8 cellular contexts compared by ENCODE assay signal in genomic region chr3:170419301-170420087, GRCh38. TPM values are rescaled to one million over a fixed set of nuclear protein-coding genes. Genes with fewer than 3 reads are reported as not detected.
DNase-seq lines count a peak whose midpoint lies in the region; ATAC-seq and TF ChIP-seq lines count a peak whose summit lies in the region.

No MANE protein-coding gene starts in this region.

- no peaks in the 10 kb centered on the region for H3K9me3 ChIP-seq in HUES64 (ENCODE audit: insufficient read depth, low read depth, low read length)

- H3K4me1 ChIP-seq in HUES64 (ENCODE audit: insufficient read depth, low read length), result peaks cover 6% of the 10 kb centered on the region

- H3K4me1 Mint-ChIP-seq in stimulated activated naive B cell treated with anti-CD40 and anti-IgM and Interleukin-4, amounts not matched to agents 10 μg/mL and 1 μg/mL and 100 μg/mL, for 72 hours, result peaks cover 20 to 43% of the 10 kb centered on the region in 2 donors

- peak overlapping the region; percentile 46 to 80 for H3K4me3 Mint-ChIP-seq in stimulated activated naive B cell treated with anti-CD40 and anti-IgM and Interleukin-4, amounts not matched to agents 10 μg/mL and 1 μg/mL and 100 μg/mL, for 72 hours

- H3K36me3 ChIP-seq in HUES64 (ENCODE audit: insufficient read depth, low read length), result no peaks in the 10 kb centered on the region

- H3K27me3 ChIP-seq in HUES64 (ENCODE audit: insufficient read depth, low read length), result peaks cover 46% of the 10 kb centered on the region

- 90% methylated on average over 69 of the region's 69 CpGs for WGBS in HUES64

- H3K4me3 ChIP-seq in HUES64 (ENCODE audit: low read length) (peak overlapping the region; percentile 55), cardiac fibroblast (replicated peaks in 1 of 2; ENCODE audit: low read depth in 2 of 2, low read length in 2 of 2) (peak overlapping the region; percentile 58 to 73)

- peaks cover 36 to 65% of the 10 kb centered on the region in 2 donors for H3K27me3 Mint-ChIP-seq in stimulated activated naive B cell treated with anti-CD40 and anti-IgM and Interleukin-4, amounts not matched to agents 10 μg/mL and 1 μg/mL and 100 μg/mL, for 72 hours

- H3K36me3 Mint-ChIP-seq in stimulated activated naive B cell treated with anti-CD40 and anti-IgM and Interleukin-4, amounts not matched to agents 10 μg/mL and 1 μg/mL and 100 μg/mL, for 72 hours, result peaks cover 0 to 17% of the 10 kb centered on the region in 2 donors

- peak overlapping the region; percentile 25 for H3K27ac Mint-ChIP-seq in stimulated activated naive B cell treated with anti-CD40 and anti-IgM and Interleukin-4, amounts not matched to agents 10 μg/mL and 1 μg/mL and 100 μg/mL, for 72 hours

- H3K9me3 Mint-ChIP-seq in stimulated activated naive B cell treated with anti-CD40 and anti-IgM and Interleukin-4, amounts not matched to agents 10 μg/mL and 1 μg/mL and 100 μg/mL, for 72 hours, result no peaks in the 10 kb centered on the region

- peak; percentile 41 to 48 for DNase-seq in cardiac fibroblast (ENCODE audit: low read depth in 2 of 2)
- peak; percentile 71 for DNase-seq in islet precursor cell
- DNase-seq in stimulated activated naive B cell treated with anti-CD40 and anti-IgM and Interleukin-4, amounts not matched to agents 10 μg/mL and 1 μg/mL and 100 μg/mL, for 72 hours, result no peak
- no peak for DNase-seq in NCI-H2196 (lab: John Stamatoyannopoulos, UW; ENCODE audit: unreplicated experiment)
- DNase-seq in mesenteric fat pad (ENCODE audit: low spot score), result no peak

- no peak overlapping the region for H3K27ac ChIP-seq in HUES64 (ENCODE audit: low read depth, low read length)

- no peak for TF ChIP-seq CTCF in cardiac fibroblast (IDR thresholded peaks at IDR 0.05; ENCODE audit: low read depth, low read length)

- H3K9ac ChIP-seq in HUES64 (ENCODE audit: low read depth, low read length), result no peak overlapping the region

- peak in 1 of 2 donors; percentile 28 for ATAC-seq in stimulated activated naive B cell treated with anti-CD40 and anti-IgM and Interleukin-4, amounts not matched to agents 10 μg/mL and 1 μg/mL and 100 μg/mL, for 72 hours (replicated peaks)
- ATAC-seq in HG02938 (IDR thresholded peaks at IDR 0.05; ENCODE audit: unreplicated experiment), result no peak
- no peak for ATAC-seq in HG03469 (IDR thresholded peaks at IDR 0.05; ENCODE audit: unreplicated experiment)

RNA-seq across cellular contexts. Expression of gene CLDN11, which starts 0.8 kb away (rescaled TPM):
- polyA plus RNA-seq in HUES64 (2013, experiment 1 of 2), result 14.1 TPM
- 23.8 TPM for polyA plus RNA-seq in HUES64 (2013, experiment 2 of 2)
- 61.1 TPM for total RNA-seq in mesenteric fat pad

Comparison
In these comparisons a context has a peak if more than half of its experiments do, and no peak if none do; other contexts are left out.
1. DNase-seq: peak in cardiac fibroblast (2 of 2) and islet precursor cell (single experiment); none in stimulated activated naive B cell treated with anti-CD40 and anti-IgM and Interleukin-4, amounts not matched to agents 10 μg/mL and 1 μg/mL and 100 μg/mL, for 72 hours (single experiment), NCI-H2196 (single experiment) and mesenteric fat pad (single experiment).